10 cellular contexts compared by ENCODE assay signal in genomic region chr17:82063424-82064415, GRCh38. TPM values are rescaled to one million over a fixed set of nuclear protein-coding genes. Genes with fewer than 3 reads are reported as not detected.
A peak's percentile ranks its signal among the peaks of the same experiment; 100 is the strongest.
DNase-seq lines count a peak whose midpoint lies in the region; ATAC-seq, FAIRE-seq and TF ChIP-seq lines count a peak whose summit lies in the region.
"Had no signal": no experiment of that assay in that cellular context is flagged by ENCODE, and none has a peak within 500 bp of the region (broad histone marks: within the 10 kb centered on the region; RNA-seq: fewer than 3 reads in every experiment).

No MANE protein-coding gene starts in this region.

- H3K4me3 ChIP-seq in OCI-LY7 (ENCODE audit: low read depth, low read length, poor library complexity, severe bottlenecking) = peak overlapping the region; percentile 97
- H3K4me3 ChIP-seq in epithelial cell of esophagus (ENCODE audit: low read length) = peak overlapping the region; percentile 83

- peak overlapping the region; percentile 63 for H3K4me3 Mint-ChIP-seq in osteocyte (ENCODE audit: unreplicated experiment)

- CTCF ChIA-PET in OCI-LY7 (lab: Charles Lee; ENCODE audit: unreplicated experiment) = no interaction called here

- ATAC-seq in GM21723 (IDR thresholded peaks at IDR 0.05; ENCODE audit: unreplicated experiment) (no peak), HG02642 (IDR thresholded peaks at IDR 0.05; ENCODE audit: poor library complexity, unreplicated experiment) (no peak)

- H3K27ac Mint-ChIP-seq in osteocyte (ENCODE audit: unreplicated experiment) = no peak overlapping the region

- H3K36me3 Mint-ChIP-seq in osteocyte (ENCODE audit: unreplicated experiment) = peaks cover 5% of the 10 kb centered on the region

- peak overlapping the region; percentile 96 for H3K4me2 ChIP-seq in OCI-LY7 (ENCODE audit: low read length)

- no peaks in the 10 kb centered on the region for H3K9me2 ChIP-seq in OCI-LY7 (ENCODE audit: insufficient read depth, low read length)

- peaks cover 19% of the 10 kb centered on the region for H3K4me1 ChIP-seq in OCI-LY7 (ENCODE audit: insufficient read depth, low read length, poor library complexity, severe bottlenecking)

- no peak overlapping the region for H2AFZ ChIP-seq in OCI-LY7 (ENCODE audit: low read length)

- H3K79me2 ChIP-seq in OCI-LY7 (ENCODE audit: insufficient read depth, low read depth, low read length) = peaks cover 18% of the 10 kb centered on the region; the same call in 1 of the 2 replicates

- no peaks in the 10 kb centered on the region; the same call in 1 of the 2 replicates for H4K20me1 ChIP-seq in OCI-LY7 (ENCODE audit: insufficient read depth, low read length)

- POLR2A ChIA-PET in OCI-LY7 (lab: Charles Lee) = interaction anchor here (1.0 kb wide), 1 partner anchor 38 kb away, joined by 3 read pairs; no protein-coding TSS in a partner anchor

- BruUV-seq in OCI-LY7 (replicated peaks; lab: Mats Ljungman, UMichigan) = no TSS peak

- peaks cover 7% of the 10 kb centered on the region for H3K4me1 Mint-ChIP-seq in osteocyte (ENCODE audit: unreplicated experiment)

- no peaks in the 10 kb centered on the region for H3K27me3 Mint-ChIP-seq in osteocyte (ENCODE audit: unreplicated experiment)

- H3K36me3 ChIP-seq in OCI-LY7 (ENCODE audit: insufficient read depth, low read length) = peaks cover 54% of the 10 kb centered on the region

- TF ChIP-seq POLR2A in GM12891 (IDR thresholded peaks at IDR 0.05; ENCODE audit: low read depth, low read length) = 0 out of 2 replicates have a peak, but pooled peaks have one; percentile 9

- FAIRE-seq in GM12891 (lab: Jason Lieb, UNC) = no peak

- intact Hi-C loops in OCI-LY7 (cut with micrococcal nuclease; ENCODE audit: unreplicated experiment) = no loop called here

- TF ChIP-seq CTCF in OCI-LY7 (conservative IDR thresholded peaks at IDR 0.05; ENCODE audit: low read length) = no peak
- TF ChIP-seq CTCF in epithelial cell of esophagus (IDR thresholded peaks at IDR 0.05; ENCODE audit: insufficient read depth, low read depth, low read length, missing control alignments) = no peak
- TF ChIP-seq CTCF in osteocyte (IDR thresholded peaks at IDR 0.05) = no peak

- no peaks in the 10 kb centered on the region for H3K9me3 ChIP-seq in OCI-LY7 (ENCODE audit: low read length)

- no peak for DNase-seq in GM12891 (ENCODE audit: insufficient read length, low spot score)
- no peak for DNase-seq in OCI-LY7 (ENCODE audit: low spot score)
- no peak for DNase-seq in epithelial cell of esophagus (ENCODE audit: low read depth)
- DNase-seq in osteocyte (ENCODE audit: extremely low spot score, unreplicated experiment) = no peak
- no peak for DNase-seq in GM19238 (ENCODE audit: insufficient read length, low spot score)
- DNase-seq: activated CD4-positive, alpha-beta T cell treated with anti-CD3 and anti-CD28 coated beads, Interleukin-2, amount 50 U/mL, for 1 hour; dermis blood vessel endothelial cell; stimulated activated CD4-positive, alpha-beta T cell treated with anti-CD3 and anti-CD28 coated beads, Interleukin-2, amount 100 ng/mL, for 48 hours had no signal

- H3K9me3 Mint-ChIP-seq in osteocyte (ENCODE audit: unreplicated experiment) = no peaks in the 10 kb centered on the region

- H3K27ac ChIP-seq in OCI-LY7 (ENCODE audit: low read depth, low read length, poor library complexity, severe bottlenecking) = peak overlapping the region; percentile 42

TF ChIP-seq in GM12891, 5 proteins besides CTCF, POLR2A, EP300 and RAD21:
- TF ChIP-seq PAX5 (IDR thresholded peaks at IDR 0.05; ENCODE audit: insufficient read depth, low read length, severe bottlenecking) (no peak), POLR2AphosphoS5 (IDR thresholded peaks at IDR 0.05; ENCODE audit: low read depth, low read length) (no peak), SPI1 (IDR thresholded peaks at IDR 0.05; ENCODE audit: low read depth, low read length) (no peak), POU2F2 (IDR thresholded peaks at IDR 0.05; ENCODE audit: low read depth, low read length) (no peak), TAF1 (IDR thresholded peaks at IDR 0.05; ENCODE audit: low read depth, low read length) (no peak)

RNA-seq across cellular contexts. Expression of gene DUS1L, which starts 1.9 kb away (rescaled TPM):
- 77.3 TPM for polyA plus RNA-seq in GM12891 (2012; ENCODE audit: low read depth, missing spikeins)
- 374 and 388 TPM in 2 replicates for total RNA-seq in OCI-LY7 (2014; rRNA removed; shearing (Covaris generic))
- total RNA-seq in OCI-LY7 (2022) (300 and 320 TPM in 2 replicates), osteocyte (69.3 and 73.3 TPM in 2 replicates)

RNA-seq across cellular contexts. Expression of gene GPS1, which starts 12.0 kb away (rescaled TPM):
- polyA plus RNA-seq in GM12891 (2012; ENCODE audit: low read depth, missing spikeins) = 48.7 TPM
- 137 and 169 TPM in 2 replicates for total RNA-seq in OCI-LY7 (2014; rRNA removed; shearing (Covaris generic))
- total RNA-seq in OCI-LY7 (2022) (123 and 133 TPM in 2 replicates), osteocyte (100 and 108 TPM in 2 replicates)

RNA-seq across cellular contexts. Expression of gene RFNG, which starts 12.1 kb away (rescaled TPM):
- 13.8 TPM for polyA plus RNA-seq in GM12891 (2012; ENCODE audit: low read depth, missing spikeins)
- 50.5 and 59.4 TPM in 2 replicates for total RNA-seq in OCI-LY7 (2014; rRNA removed; shearing (Covaris generic))
- 41.3 and 47.3 TPM in 2 replicates for total RNA-seq in OCI-LY7 (2022)
- total RNA-seq in osteocyte = 37.3 and 41.0 TPM in 2 replicates

RNA-seq across cellular contexts. Expression of gene DCXR, which starts 26.2 kb away (rescaled TPM):
- polyA plus RNA-seq in GM12891 (2012; ENCODE audit: low read depth, missing spikeins) = 40.2 TPM
- 138 and 147 TPM in 2 replicates for total RNA-seq in OCI-LY7 (2014; rRNA removed; shearing (Covaris generic))
- total RNA-seq in OCI-LY7 (2022) (132 and 138 TPM in 2 replicates), osteocyte (69.0 and 71.0 TPM in 2 replicates)

RNA-seq across cellular contexts. Expression of gene RAC3, which starts 32.2 kb away (rescaled TPM):
- 3.3 TPM for polyA plus RNA-seq in GM12891 (2012; ENCODE audit: low read depth, missing spikeins)
- total RNA-seq in OCI-LY7 (2014; rRNA removed; shearing (Covaris generic)) = 15.7 and 24.4 TPM in 2 replicates
- total RNA-seq in OCI-LY7 (2022) (15.1 and 16.4 TPM in 2 replicates), osteocyte (19.4 and 21.8 TPM in 2 replicates)
